3 cellular contexts compared by ENCODE assay signal in the genomic region with DNA sequence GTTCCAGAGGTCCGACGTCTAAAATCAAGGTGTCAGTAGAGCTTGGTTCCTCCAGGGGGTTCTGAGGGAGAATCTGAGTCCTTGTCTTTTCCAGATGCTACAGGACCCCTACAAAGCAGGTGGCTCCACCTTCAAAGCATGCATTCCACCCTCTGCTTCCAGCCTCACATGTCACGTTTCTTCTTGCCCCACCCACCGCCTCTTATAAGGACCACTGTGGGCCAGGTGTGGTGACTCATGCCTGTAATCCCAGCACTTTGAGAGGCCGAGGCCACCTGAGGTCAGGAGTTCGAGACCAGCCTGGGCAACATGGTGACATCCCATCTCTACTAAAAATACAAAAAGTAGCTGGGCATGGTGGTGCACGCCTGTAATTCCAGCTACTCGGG.
A peak's percentile ranks its signal among the peaks of the same experiment; 100 is the strongest.
TF ChIP-seq lines count a peak whose summit lies in the region.
"Not testable (repeated sequence)": the region's sequence is repeated elsewhere in the genome, so short reads cannot be mapped to it uniquely, and the experiment has no call there.

No MANE protein-coding gene starts in this region.

TF ChIP-seq in HCT116, 20 proteins besides CTCF, POLR2A, EP300 and RAD21:
- TF ChIP-seq TCF7L2 (IDR thresholded peaks at IDR 0.05; ENCODE audit: borderline replicate concordance, extremely low read depth, insufficient read depth, insufficient read length) = peak; percentile 28

TF ChIP-seq in K562, 482 proteins besides CTCF, POLR2A, EP300 and RAD21:
- TF ChIP-seq BCOR (IDR thresholded peaks at IDR 0.05) (peak; percentile 38; the same call in 1 of the 2 replicates), JUND (IDR thresholded peaks at IDR 0.05; ENCODE audit: borderline replicate concordance, low read depth, low read length) (peak; percentile 42; the same call in 1 of the 2 replicates), ADNP (tag; IDR thresholded peaks at IDR 0.05) (0 out of 2 replicates have a peak, but pooled peaks have one; percentile 41)
- not testable (repeated sequence) for TF ChIP-seq JUND (tag; IDR thresholded peaks at IDR 0.05; ENCODE audit: borderline replicate concordance, low read depth, low read length)
- TF ChIP-seq, protein P1, sequence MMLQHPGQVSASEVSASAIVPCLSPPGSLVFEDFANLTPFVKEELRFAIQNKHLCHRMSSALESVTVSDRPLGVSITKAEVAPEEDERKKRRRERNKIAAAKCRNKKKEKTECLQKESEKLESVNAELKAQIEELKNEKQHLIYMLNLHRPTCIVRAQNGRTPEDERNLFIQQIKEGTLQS (IDR thresholded peaks at IDR 0.05) = peak; percentile 68
- TF ChIP-seq, protein P1 (CRISPR knock-in tag; conservative IDR thresholded peaks at IDR 0.05) = not testable (repeated sequence)

TF ChIP-seq in HepG2, 621 proteins besides CTCF, POLR2A, EP300 and RAD21:
- TF ChIP-seq, protein P2, sequence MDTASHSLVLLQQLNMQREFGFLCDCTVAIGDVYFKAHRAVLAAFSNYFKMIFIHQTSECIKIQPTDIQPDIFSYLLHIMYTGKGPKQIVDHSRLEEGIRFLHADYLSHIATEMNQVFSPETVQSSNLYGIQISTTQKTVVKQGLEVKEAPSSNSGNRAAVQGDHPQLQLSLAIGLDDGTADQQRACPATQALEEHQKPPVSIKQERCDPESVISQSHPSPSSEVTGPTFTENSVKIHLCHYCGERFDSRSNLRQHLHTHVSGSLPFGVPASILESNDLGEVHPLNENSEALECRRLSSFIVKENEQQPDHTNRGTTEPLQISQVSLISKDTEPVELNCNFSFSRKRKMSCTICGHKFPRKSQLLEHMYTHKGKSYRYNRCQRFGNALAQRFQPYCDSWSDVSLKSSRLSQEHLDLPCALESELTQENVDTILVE (CRISPR knock-in tag; IDR thresholded peaks at IDR 0.05) = 0 out of 2 replicates have a peak, but pooled peaks have one; percentile 7
- TF ChIP-seq LCORL, NR2F6 (IDR thresholded peaks at IDR 0.05): not testable (repeated sequence)
- TF ChIP-seq LCORL (CRISPR knock-in tag; IDR thresholded peaks at IDR 0.05) = 0 out of 2 replicates have a peak, but pooled peaks have one; percentile 4
- TF ChIP-seq MXD4 (CRISPR knock-in tag; IDR thresholded peaks at IDR 0.05) = peak; percentile 34; the same call in 1 of the 2 replicates
- TF ChIP-seq RFX3 (CRISPR knock-in tag; IDR thresholded peaks at IDR 0.05) = peak; percentile 4; the same call in 1 of the 2 replicates
- peak; percentile 11; the same call in 1 of the 2 replicates for TF ChIP-seq ZFX (CRISPR knock-in tag; IDR thresholded peaks at IDR 0.05; ENCODE audit: low read depth)
- peak; percentile 77; the same call in 1 of the 2 replicates for TF ChIP-seq ZMYM2 (CRISPR knock-in tag; IDR thresholded peaks at IDR 0.05)
- 0 out of 2 replicates have a peak, but pooled peaks have one; percentile 14 for TF ChIP-seq ZGPAT (CRISPR knock-in tag; IDR thresholded peaks at IDR 0.05)
- TF ChIP-seq FOSL2 (CRISPR knock-in tag; IDR thresholded peaks at IDR 0.05) = peak; percentile 89
- TF ChIP-seq ZNF136 (CRISPR knock-in tag; IDR thresholded peaks at IDR 0.05; ENCODE audit: low read depth) = 0 out of 2 replicates have a peak, but pooled peaks have one; percentile 16
- TF ChIP-seq TEAD2 (CRISPR knock-in tag; IDR thresholded peaks at IDR 0.05) = 0 out of 2 replicates have a peak, but pooled peaks have one; percentile 52
- TF ChIP-seq ADNP (CRISPR knock-in tag; IDR thresholded peaks at IDR 0.05) = peak; percentile 50; the same call in 1 of the 2 replicates
- peak; percentile 77; the same call in 1 of the 2 replicates for TF ChIP-seq TBP (CRISPR knock-in tag; IDR thresholded peaks at IDR 0.05)
- 0 out of 2 replicates have a peak, but pooled peaks have one; percentile 32 for TF ChIP-seq SMAD9 (CRISPR knock-in tag; IDR thresholded peaks at IDR 0.05)
- TF ChIP-seq, protein P3, sequence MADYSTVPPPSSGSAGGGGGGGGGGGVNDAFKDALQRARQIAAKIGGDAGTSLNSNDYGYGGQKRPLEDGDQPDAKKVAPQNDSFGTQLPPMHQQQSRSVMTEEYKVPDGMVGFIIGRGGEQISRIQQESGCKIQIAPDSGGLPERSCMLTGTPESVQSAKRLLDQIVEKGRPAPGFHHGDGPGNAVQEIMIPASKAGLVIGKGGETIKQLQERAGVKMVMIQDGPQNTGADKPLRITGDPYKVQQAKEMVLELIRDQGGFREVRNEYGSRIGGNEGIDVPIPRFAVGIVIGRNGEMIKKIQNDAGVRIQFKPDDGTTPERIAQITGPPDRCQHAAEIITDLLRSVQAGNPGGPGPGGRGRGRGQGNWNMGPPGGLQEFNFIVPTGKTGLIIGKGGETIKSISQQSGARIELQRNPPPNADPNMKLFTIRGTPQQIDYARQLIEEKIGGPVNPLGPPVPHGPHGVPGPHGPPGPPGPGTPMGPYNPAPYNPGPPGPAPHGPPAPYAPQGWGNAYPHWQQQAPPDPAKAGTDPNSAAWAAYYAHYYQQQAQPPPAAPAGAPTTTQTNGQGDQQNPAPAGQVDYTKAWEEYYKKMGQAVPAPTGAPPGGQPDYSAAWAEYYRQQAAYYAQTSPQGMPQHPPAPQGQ (CRISPR knock-in tag; IDR thresholded peaks at IDR 0.05; ENCODE audit: borderline replicate concordance) = 0 out of 2 replicates have a peak, but pooled peaks have one; percentile 80
- TF ChIP-seq KDM1A (CRISPR knock-in tag; IDR thresholded peaks at IDR 0.05) = 0 out of 2 replicates have a peak, but pooled peaks have one; percentile 50
- TF ChIP-seq TP53 (CRISPR knock-in tag; conservative IDR thresholded peaks at IDR 0.05) = peak; percentile 11; the same call in 1 of the 2 replicates
- peak; percentile 16; the same call in 1 of the 2 replicates for TF ChIP-seq KAT8 (CRISPR knock-in tag; IDR thresholded peaks at IDR 0.05)
- TF ChIP-seq ZBTB7A (CRISPR knock-in tag; IDR thresholded peaks at IDR 0.05) = 0 out of 2 replicates have a peak, but pooled peaks have one; percentile 21
- TF ChIP-seq SAP130 (CRISPR knock-in tag; IDR thresholded peaks at IDR 0.05; ENCODE audit: low read depth) = peak; percentile 6; the same call in 1 of the 2 replicates
- TF ChIP-seq FOSL1 (CRISPR knock-in tag; IDR thresholded peaks at IDR 0.05; ENCODE audit: borderline replicate concordance) = 0 out of 2 replicates have a peak, but pooled peaks have one; percentile 41
- peak; percentile 29; the same call in 1 of the 2 replicates for TF ChIP-seq DRAP1 (CRISPR knock-in tag; IDR thresholded peaks at IDR 0.05)
- peak; percentile 24; the same call in 1 of the 2 replicates for TF ChIP-seq ZBTB38 (CRISPR knock-in tag; IDR thresholded peaks at IDR 0.05)
- TF ChIP-seq ZNF263 (CRISPR knock-in tag; IDR thresholded peaks at IDR 0.05) = 0 out of 2 replicates have a peak, but pooled peaks have one; percentile 23
- TF ChIP-seq NKX3-1 (CRISPR knock-in tag; IDR thresholded peaks at IDR 0.05) = 0 out of 2 replicates have a peak, but pooled peaks have one; percentile 20
- 0 out of 2 replicates have a peak, but pooled peaks have one; percentile 19 for TF ChIP-seq NR2F6 (CRISPR knock-in tag; IDR thresholded peaks at IDR 0.05)
- peak; percentile 31; the same call in 1 of the 2 replicates for TF ChIP-seq ZNF143 (CRISPR knock-in tag; IDR thresholded peaks at IDR 0.05)
- peak; percentile 77 for TF ChIP-seq BHLHE40 (IDR thresholded peaks at IDR 0.05; ENCODE audit: low read length)
- 0 out of 2 replicates have a peak, but pooled peaks have one; percentile 37 for TF ChIP-seq SPEN (CRISPR knock-in tag; IDR thresholded peaks at IDR 0.05; ENCODE audit: low read depth)
- TF ChIP-seq JUND (CRISPR knock-in tag; IDR thresholded peaks at IDR 0.05) = peak; percentile 50; the same call in 1 of the 2 replicates
- TF ChIP-seq ZNF605 (CRISPR knock-in tag; IDR thresholded peaks at IDR 0.05) = 0 out of 2 replicates have a peak, but pooled peaks have one; percentile 8
- 0 out of 2 replicates have a peak, but pooled peaks have one; percentile 11 for TF ChIP-seq ZNF124 (CRISPR knock-in tag; IDR thresholded peaks at IDR 0.05)
- peak; percentile 46; the same call in 1 of the 2 replicates for TF ChIP-seq RXRA (CRISPR knock-in tag; IDR thresholded peaks at IDR 0.05)
- TF ChIP-seq, protein P4, sequence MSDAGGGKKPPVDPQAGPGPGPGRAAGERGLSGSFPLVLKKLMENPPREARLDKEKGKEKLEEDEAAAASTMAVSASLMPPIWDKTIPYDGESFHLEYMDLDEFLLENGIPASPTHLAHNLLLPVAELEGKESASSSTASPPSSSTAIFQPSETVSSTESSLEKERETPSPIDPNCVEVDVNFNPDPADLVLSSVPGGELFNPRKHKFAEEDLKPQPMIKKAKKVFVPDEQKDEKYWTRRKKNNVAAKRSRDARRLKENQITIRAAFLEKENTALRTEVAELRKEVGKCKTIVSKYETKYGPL (CRISPR knock-in tag; IDR thresholded peaks at IDR 0.05) = 0 out of 2 replicates have a peak, but pooled peaks have one; percentile 5
- 0 out of 2 replicates have a peak, but pooled peaks have one; percentile 14 for TF ChIP-seq ZSCAN9 (CRISPR knock-in tag; IDR thresholded peaks at IDR 0.05; ENCODE audit: borderline replicate concordance)
- TF ChIP-seq RARA (CRISPR knock-in tag; IDR thresholded peaks at IDR 0.05) = peak; percentile 51; the same call in 1 of the 2 replicates
- TF ChIP-seq KDM3A (CRISPR knock-in tag; IDR thresholded peaks at IDR 0.05; ENCODE audit: low read depth) = 0 out of 2 replicates have a peak, but pooled peaks have one; percentile 8
